1 cellular context compared by ENCODE assay signal in genomic region chr2:120859814-120860578, GRCh38.
TF ChIP-seq lines count a peak whose summit lies in the region.

No MANE protein-coding gene starts in this region.

TF ChIP-seq in HepG2, 621 proteins besides CTCF, POLR2A, EP300 and RAD21 (continued from another document):
- no peak for TF ChIP-seq SNAPC5 (CRISPR knock-in tag; IDR thresholded peaks at IDR 0.05; ENCODE audit: borderline replicate concordance)
